ENCODE assay signal across 8 cellular contexts in the genomic region with DNA sequence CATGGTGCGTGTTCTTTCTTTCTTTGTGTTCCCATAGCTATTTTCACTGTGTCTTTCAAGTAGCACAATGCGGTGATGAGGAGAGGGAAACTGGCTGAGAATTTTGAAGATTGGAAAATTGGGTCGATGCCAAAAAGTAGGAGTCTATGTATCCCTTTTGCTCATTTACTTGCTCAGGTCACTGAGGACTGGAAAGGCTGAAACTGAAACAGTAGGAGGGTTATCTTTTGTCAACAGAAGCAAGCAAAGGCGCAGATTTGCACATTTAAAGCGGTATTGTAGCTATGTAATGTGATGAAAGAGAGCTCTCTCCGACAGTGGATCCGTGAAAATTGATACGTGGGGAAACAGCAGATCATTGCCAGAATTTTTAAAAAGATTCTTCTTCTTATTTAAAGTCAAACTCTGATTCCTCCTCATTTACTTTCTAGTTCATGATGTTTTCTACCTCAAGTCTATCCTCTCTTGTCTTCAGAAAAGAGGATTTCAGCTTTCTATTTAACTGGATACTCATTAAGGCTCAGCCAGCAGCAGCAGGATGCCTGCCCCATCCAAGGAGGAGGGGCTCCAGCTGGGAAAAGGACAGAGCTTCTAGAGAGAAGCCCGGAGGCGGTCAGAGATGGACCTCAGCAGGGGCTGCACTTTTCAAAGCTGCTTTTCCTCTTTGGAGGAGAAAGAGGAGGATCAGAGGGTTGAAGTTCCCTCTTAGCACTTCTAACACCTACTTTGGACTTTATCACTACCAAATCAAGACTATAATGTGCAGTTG. TPM values are rescaled to one million over a fixed set of nuclear protein-coding genes. Genes with fewer than 3 reads are reported as not detected.
DNase-seq lines count a peak whose midpoint lies in the region; ATAC-seq and TF ChIP-seq lines count a peak whose summit lies in the region.

No MANE protein-coding gene starts in this region.

- DNase-seq in left ventricle myocardium inferior (peak; percentile 34), MG63 (no peak), GM20000 (ENCODE audit: low spot score) (no peak)
- no peak for DNase-seq in natural killer cell treated with Interleukin-12 subunit alpha and Interleukin-12 subunit beta and Interleukin-15 and Interleukin-18, amount 100 ng/mL, for 72 hours (ENCODE audit: low spot score)
- no peak for DNase-seq in activated effector memory CD4-positive, alpha-beta T cell treated with Interleukin-2 at 50 U/mL for 16 hours

- H3K9me3 Mint-ChIP-seq in natural killer cell treated with Interleukin-12 subunit alpha and Interleukin-12 subunit beta and Interleukin-15 and Interleukin-18, amount 100 ng/mL, for 72 hours: peaks cover 10% of the 10 kb centered on the region

- H3K9ac ChIP-seq in HUES48 (ENCODE audit: low read depth, low read length) (peak overlapping the region; percentile 21), rectal smooth muscle tissue (ENCODE audit: low read length) (no peak overlapping the region)

- H3K36me3 ChIP-seq in HUES48 (ENCODE audit: control insufficient read depth, insufficient read depth, low read length) (no peaks in the 10 kb centered on the region), left ventricle myocardium inferior (no peaks in the 10 kb centered on the region), rectal smooth muscle tissue (ENCODE audit: control insufficient read depth, insufficient read depth, low read length) (no peaks in the 10 kb centered on the region), MG63 (no peaks in the 10 kb centered on the region)

- H3K9me3 ChIP-seq in HUES48 (ENCODE audit: control insufficient read depth, insufficient read depth, low read length): no peaks in the 10 kb centered on the region
- H3K9me3 ChIP-seq in left ventricle myocardium inferior (replicated peaks): no peaks in the 10 kb centered on the region
- no peaks in the 10 kb centered on the region for H3K9me3 ChIP-seq in MG63

- peak; percentile 72 for ATAC-seq in SK-N-SH treated with all-trans-retinoic acid at 6 μM for 48 hours
- no peak for ATAC-seq in natural killer cell treated with Interleukin-12 subunit alpha and Interleukin-12 subunit beta and Interleukin-15 and Interleukin-18, amount 100 ng/mL, for 72 hours

- H3K27ac Mint-ChIP-seq in natural killer cell treated with Interleukin-12 subunit alpha and Interleukin-12 subunit beta and Interleukin-15 and Interleukin-18, amount 100 ng/mL, for 72 hours: no peak overlapping the region

- H3K4me1 ChIP-seq in HUES48 (ENCODE audit: control insufficient read depth, insufficient read depth, low read length) (peaks cover 40% of the 10 kb centered on the region), left ventricle myocardium inferior (peaks cover 7% of the 10 kb centered on the region), rectal smooth muscle tissue (ENCODE audit: control insufficient read depth, insufficient read depth, low read length) (no peaks in the 10 kb centered on the region)

- H3K27me3 ChIP-seq in HUES48 (ENCODE audit: control insufficient read depth, insufficient read depth, low read length) (0 out of 2 replicates have a peak, but pooled peaks cover 4% of the 10 kb centered on the region), left ventricle myocardium inferior (ENCODE audit: low read depth) (no peaks in the 10 kb centered on the region), rectal smooth muscle tissue (ENCODE audit: control insufficient read depth, insufficient read depth, low read length) (no peaks in the 10 kb centered on the region), MG63 (no peaks in the 10 kb centered on the region)

- H3K27me3 Mint-ChIP-seq in natural killer cell treated with Interleukin-12 subunit alpha and Interleukin-12 subunit beta and Interleukin-15 and Interleukin-18, amount 100 ng/mL, for 72 hours: peaks cover 0 to 8% of the 10 kb centered on the region in 2 donors

- H3K4me3 ChIP-seq in HUES48 (ENCODE audit: low read depth, low read length) (peak overlapping the region; percentile 50), left ventricle myocardium inferior (peak overlapping the region; percentile 48), rectal smooth muscle tissue (ENCODE audit: low read length) (peak overlapping the region; percentile 6), MG63 (no peak overlapping the region)

- H3K4me1 Mint-ChIP-seq in natural killer cell treated with Interleukin-12 subunit alpha and Interleukin-12 subunit beta and Interleukin-15 and Interleukin-18, amount 100 ng/mL, for 72 hours (ENCODE audit: low read depth in 2 of 2): peaks cover 0 to 6% of the 10 kb centered on the region in 2 donors

- H3K36me3 Mint-ChIP-seq in natural killer cell treated with Interleukin-12 subunit alpha and Interleukin-12 subunit beta and Interleukin-15 and Interleukin-18, amount 100 ng/mL, for 72 hours: peaks cover 6% of the 10 kb centered on the region

- TF ChIP-seq CTCF in left ventricle myocardium inferior (IDR thresholded peaks at IDR 0.05; ENCODE audit: borderline replicate concordance) (no peak), GM20000 (IDR thresholded peaks at IDR 0.05; ENCODE audit: extremely low read depth, missing control alignments) (no peak)

- intact Hi-C loops in left ventricle myocardium inferior (cut with micrococcal nuclease): loop anchor here (10.0 kb wide), 1 partner anchor 106 kb away; no protein-coding TSS in a partner anchor

- no peak overlapping the region for H3K4me3 Mint-ChIP-seq in natural killer cell treated with Interleukin-12 subunit alpha and Interleukin-12 subunit beta and Interleukin-15 and Interleukin-18, amount 100 ng/mL, for 72 hours

- H3K27ac ChIP-seq in HUES48 (ENCODE audit: low read depth, low read length) (peak overlapping the region; percentile 64), left ventricle myocardium inferior (replicated peaks) (peak overlapping the region; percentile 53), rectal smooth muscle tissue (ENCODE audit: low read depth, low read length) (no peak overlapping the region)

TF ChIP-seq in SK-N-SH treated with all-trans-retinoic acid at 6 μM for 48 hours, 23 proteins besides CTCF, POLR2A, EP300 and RAD21:
- TF ChIP-seq ZFP3 (CRISPR knock-in tag; IDR thresholded peaks at IDR 0.05) (no peak), ARNTL (CRISPR knock-in tag; IDR thresholded peaks at IDR 0.05; ENCODE audit: borderline replicate concordance, low read depth) (no peak), ZNF8 (CRISPR knock-in tag; IDR thresholded peaks at IDR 0.05) (peak; percentile 46; the same call in 1 of the 2 replicates)
TF ChIP-seq in SK-N-SH treated with all-trans-retinoic acid at 6 μM for 48 hours: peak in this region for 1.

RNA-seq across cellular contexts. Expression of a gene that starts 15.9 kb away (rescaled TPM):
- total RNA-seq in left ventricle myocardium inferior: 46.3 TPM
- 100 to 1,000 TPM; 273 to 443 TPM for total RNA-seq in natural killer cell treated with Interleukin-12 subunit alpha and Interleukin-12 subunit beta and Interleukin-15 and Interleukin-18, amount 100 ng/mL, for 72 hours
- total RNA-seq in MG63 (2014; rRNA removed; shearing (Covaris generic); ENCODE audit: low replicate concordance): 48.7 and 69.0 TPM in 2 replicates
